ENCODE assay signal across 20 cellular contexts in genomic region chr5:149389552-149390495, GRCh38. TPM values are rescaled to one million over a fixed set of nuclear protein-coding genes. Genes with fewer than 3 reads are reported as not detected.
DNase-seq lines count a peak whose midpoint lies in the region; ATAC-seq and TF ChIP-seq lines count a peak whose summit lies in the region.
"Had no signal": no experiment of that assay in that cellular context is flagged by ENCODE, and none has a peak within 500 bp of the region (broad histone marks: within the 10 kb centered on the region; RNA-seq: fewer than 3 reads in every experiment).

No MANE protein-coding gene starts in this region.

- H3K4me3 ChIP-seq in gastroesophageal sphincter (no peak overlapping the region), transverse colon (no peak overlapping the region)
- H3K4me3 ChIP-seq: BLaER1 treated with 17β-estradiol and CSF1 and Interleukin-3, amounts not matched to agents 10 nM and 100 nM; PC-9 had no signal

- H3K9me3 Mint-ChIP-seq in osteocyte (ENCODE audit: unreplicated experiment): peaks cover 3% of the 10 kb centered on the region
- H3K9me3 Mint-ChIP-seq: H9 had no signal

- TF ChIP-seq POLR2A in gastroesophageal sphincter (IDR thresholded peaks at IDR 0.05): peak; percentile 21 to 49
- peak; percentile 19 for TF ChIP-seq POLR2A in transverse colon (IDR thresholded peaks at IDR 0.05)

- DNase-seq in NCI-H82 (lab: John Stamatoyannopoulos, UW): peak; percentile 97
- no peak for DNase-seq in osteocyte (ENCODE audit: extremely low spot score, unreplicated experiment)
- DNase-seq in transverse colon: no peak
- no peak for DNase-seq in mesenteric fat pad (ENCODE audit: low spot score)
- DNase-seq in NCI-H2171 treated with DMSO at 0.1 percent for 48 hours (lab: John Stamatoyannopoulos, UW): no peak
- DNase-seq: activated CD4-positive, alpha-beta T cell treated with anti-CD3 and anti-CD28 coated beads for 48 hours; anterior cingulate cortex; DMS153; foreskin melanocyte; H9; KBM-7; mammary epithelial cell; NCI-H2029; PC-9; SK-N-SH; stimulated activated CD4-positive, alpha-beta T cell treated with anti-CD3 and anti-CD28 coated beads, Interleukin-4, amount 100 ng/mL, for 4 hours had no signal

- H3K9me3 ChIP-seq in gastroesophageal sphincter: no peaks in the 10 kb centered on the region
- H3K9me3 ChIP-seq in transverse colon: no peaks in the 10 kb centered on the region
- H3K9me3 ChIP-seq: BLaER1 treated with 17β-estradiol and CSF1 and Interleukin-3, amounts not matched to agents 10 nM and 100 nM; SK-N-SH had no signal

- no peaks in the 10 kb centered on the region for H3K36me3 ChIP-seq in gastroesophageal sphincter
- H3K36me3 ChIP-seq in transverse colon: no peaks in the 10 kb centered on the region
- H3K36me3 ChIP-seq: BLaER1 treated with 17β-estradiol and CSF1 and Interleukin-3, amounts not matched to agents 10 nM and 100 nM had no signal

- H3K4me3 Mint-ChIP-seq in osteocyte (ENCODE audit: unreplicated experiment): no peak overlapping the region
- H3K4me3 Mint-ChIP-seq: H9 had no signal

- intact Hi-C loops in transverse colon (cut with DNase I; ENCODE audit: low total_unique reads): no loop called here

- peak; percentile 79 for ATAC-seq in gastroesophageal sphincter
- no peak for ATAC-seq in GM21723 (IDR thresholded peaks at IDR 0.05; ENCODE audit: unreplicated experiment)
- no peak for ATAC-seq in GM19023 (IDR thresholded peaks at IDR 0.05; ENCODE audit: unreplicated experiment)

- H3K27me3 Mint-ChIP-seq in osteocyte (ENCODE audit: unreplicated experiment): no peaks in the 10 kb centered on the region

- TF ChIP-seq EP300 in gastroesophageal sphincter (IDR thresholded peaks at IDR 0.05) (peak; percentile 90), transverse colon (IDR thresholded peaks at IDR 0.05; ENCODE audit: low read depth) (peak; percentile 98)

- H3K4me1 ChIP-seq in gastroesophageal sphincter (peaks cover 9 to 83% (median 9%) of the 10 kb centered on the region in 3 donors), transverse colon (peaks cover 14 to 30% (median 17%) of the 10 kb centered on the region in 4 donors)

- H3K27me3 ChIP-seq in gastroesophageal sphincter (no peaks in the 10 kb centered on the region), transverse colon (no peaks in the 10 kb centered on the region)
- H3K27me3 ChIP-seq: BLaER1 treated with 17β-estradiol and CSF1 and Interleukin-3, amounts not matched to agents 10 nM and 100 nM had no signal

- H3K36me3 Mint-ChIP-seq in osteocyte (ENCODE audit: unreplicated experiment): no peaks in the 10 kb centered on the region

- WGBS in gastroesophageal sphincter (ENCODE audit: low coverage in 1 of 2), 2 donors: 32 to 60% methylated on average over 9 to 10 of the region's 11 CpGs
- 66 to 76% methylated on average over 5 to 11 of the region's 11 CpGs for WGBS in transverse colon (ENCODE audit: low coverage in 1 of 2), 2 donors

- peak overlapping the region; percentile 93 to 99 (median 95) for H3K27ac ChIP-seq in gastroesophageal sphincter
- peak overlapping the region; percentile 87 to 91 (median 88) for H3K27ac ChIP-seq in transverse colon
- H3K27ac ChIP-seq: BLaER1 treated with 17β-estradiol and CSF1 and Interleukin-3, amounts not matched to agents 10 nM and 100 nM; PC-9 had no signal

- peak overlapping the region; percentile 18 for H3K27ac Mint-ChIP-seq in osteocyte (ENCODE audit: unreplicated experiment)

- H3K4me1 Mint-ChIP-seq in osteocyte (ENCODE audit: unreplicated experiment): peaks cover 40% of the 10 kb centered on the region

- in situ Hi-C loops in transverse colon (cut with MboI; ENCODE audit: low pct_ligation_motif_present in 1 of 4, low pct_unique_long_range_greater_than_20kb in 1 of 4, low sequenced_read_pairs in 3 of 4): loop anchor here in 1 of 4 donors (10.0 kb wide), 1 partner anchor 45 kb away; no protein-coding TSS in a partner anchor

- TF ChIP-seq CTCF in gastroesophageal sphincter (IDR thresholded peaks at IDR 0.05): no peak
- TF ChIP-seq CTCF in osteocyte (IDR thresholded peaks at IDR 0.05): no peak
- TF ChIP-seq CTCF in transverse colon (IDR thresholded peaks at IDR 0.05): no peak

RNA-seq across cellular contexts. Expression of gene IL17B, which starts 10.7 kb away (rescaled TPM):
- total RNA-seq in gastroesophageal sphincter (1 to 10 TPM; 2.3 to 7.2 (median 4.0) TPM), osteocyte (not detected in 2 replicates), transverse colon (not detected), mesenteric fat pad (not detected)
- total RNA-seq: H9, PC-9 had no signal

RNA-seq across cellular contexts. Expression of gene PCYOX1L, which starts 32.0 kb away (rescaled TPM):
- total RNA-seq in gastroesophageal sphincter: 1 to 10 TPM; 2.5 to 4.7 (median 3.8) TPM
- 7.7 TPM in 2 replicates for total RNA-seq in osteocyte
- 1 to 10 TPM in 3 of 4 donors, under 1 TPM in 1; 0.75 to 5.4 (median 2.8) TPM for total RNA-seq in transverse colon
- total RNA-seq in mesenteric fat pad: 1.9 TPM

RNA-seq across cellular contexts. Expression of gene GRPEL2, which starts 44.5 kb away (rescaled TPM):
- 10 to 100 TPM in 3 of 4 donors, 1 to 10 TPM in 1; 9.3 to 12.0 (median 11.1) TPM for total RNA-seq in gastroesophageal sphincter
- 25.2 and 25.6 TPM in 2 replicates for total RNA-seq in osteocyte
- 10 to 100 TPM in 1 of 4 donors, 1 to 10 TPM in 3; 2.2 to 10.6 (median 6.4) TPM for total RNA-seq in transverse colon
- total RNA-seq in mesenteric fat pad: 22.7 TPM
